Comparison of ENCODE assay signal across 2 cellular contexts in the genomic region with DNA sequence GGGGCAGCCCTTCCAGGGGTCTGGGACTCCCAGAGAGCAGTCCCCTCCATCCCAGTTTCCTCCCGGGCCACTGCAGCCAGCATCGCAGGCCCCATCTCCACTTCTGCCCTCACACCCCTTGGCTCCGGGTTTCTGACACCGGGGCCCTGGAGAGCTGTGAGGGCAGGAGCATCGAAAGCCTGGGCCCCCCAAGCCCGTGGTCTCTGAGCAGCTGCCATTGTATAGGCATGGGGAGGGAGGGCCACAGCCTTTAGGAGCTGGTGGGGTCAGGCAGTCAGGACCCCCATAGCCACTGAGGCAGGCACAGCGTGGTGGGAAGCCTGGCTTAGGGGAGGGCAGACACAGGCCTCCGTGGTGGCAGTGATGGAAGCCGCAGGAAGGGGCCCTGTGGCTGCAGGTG.
TF ChIP-seq lines count a peak whose summit lies in the region.

No MANE protein-coding gene starts in this region.

TF ChIP-seq in HEK293, 187 proteins besides CTCF, POLR2A, EP300 and RAD21:
- TF ChIP-seq, protein P1, sequence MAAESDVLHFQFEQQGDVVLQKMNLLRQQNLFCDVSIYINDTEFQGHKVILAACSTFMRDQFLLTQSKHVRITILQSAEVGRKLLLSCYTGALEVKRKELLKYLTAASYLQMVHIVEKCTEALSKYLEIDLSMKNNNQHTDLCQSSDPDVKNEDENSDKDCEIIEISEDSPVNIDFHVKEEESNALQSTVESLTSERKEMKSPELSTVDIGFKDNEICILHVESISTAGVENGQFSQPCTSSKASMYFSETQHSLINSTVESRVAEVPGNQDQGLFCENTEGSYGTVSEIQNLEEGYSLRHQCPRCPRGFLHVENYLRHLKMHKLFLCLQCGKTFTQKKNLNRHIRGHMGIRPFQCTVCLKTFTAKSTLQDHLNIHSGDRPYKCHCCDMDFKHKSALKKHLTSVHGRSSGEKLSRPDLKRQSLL (tag by site-specific recombination; IDR thresholded peaks at IDR 0.05): no peak
- TF ChIP-seq BCL11A (tag by site-specific recombination; IDR thresholded peaks at IDR 0.05; ENCODE audit: low read depth): no peak
- TF ChIP-seq, protein P2, sequence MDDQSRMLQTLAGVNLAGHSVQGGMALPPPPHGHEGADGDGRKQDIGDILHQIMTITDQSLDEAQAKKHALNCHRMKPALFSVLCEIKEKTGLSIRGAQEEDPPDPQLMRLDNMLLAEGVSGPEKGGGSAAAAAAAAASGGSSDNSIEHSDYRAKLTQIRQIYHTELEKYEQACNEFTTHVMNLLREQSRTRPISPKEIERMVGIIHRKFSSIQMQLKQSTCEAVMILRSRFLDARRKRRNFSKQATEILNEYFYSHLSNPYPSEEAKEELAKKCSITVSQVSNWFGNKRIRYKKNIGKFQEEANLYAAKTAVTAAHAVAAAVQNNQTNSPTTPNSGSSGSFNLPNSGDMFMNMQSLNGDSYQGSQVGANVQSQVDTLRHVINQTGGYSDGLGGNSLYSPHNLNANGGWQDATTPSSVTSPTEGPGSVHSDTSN (CRISPR knock-in tag; IDR thresholded peaks at IDR 0.05): 0 out of 2 replicates have a peak, but pooled peaks have one; percentile 36
- no peak for TF ChIP-seq GLIS1 (tag by site-specific recombination; IDR thresholded peaks at IDR 0.05)
- TF ChIP-seq WT1 (tag by site-specific recombination; IDR thresholded peaks at IDR 0.05): no peak
- peak; percentile 12; the same call in 1 of the 2 replicates for TF ChIP-seq ZIC2 (tag by site-specific recombination; IDR thresholded peaks at IDR 0.05)

TF ChIP-seq in H1, 55 proteins besides CTCF, POLR2A, EP300 and RAD21:
- TF ChIP-seq SIRT6 (IDR thresholded peaks at IDR 0.05; ENCODE audit: low read length) (no peak), CBX5 (IDR thresholded peaks at IDR 0.05; ENCODE audit: low read depth, low read length) (no peak), CHD1 (IDR thresholded peaks at IDR 0.05; ENCODE audit: low read depth, low read length) (no peak), RBBP5 (IDR thresholded peaks at IDR 0.05; ENCODE audit: borderline replicate concordance, low read depth, low read length) (no peak), BRCA1 (IDR thresholded peaks at IDR 0.05; ENCODE audit: low read depth, low read length) (no peak), ZNF274 (IDR thresholded peaks at IDR 0.05; ENCODE audit: borderline replicate concordance, extremely low read depth, low read length) (no peak), SIN3A (conservative IDR thresholded peaks at IDR 0.05 in 1 of 2, IDR thresholded peaks at IDR 0.05 in 1 of 2; ENCODE audit: low read depth in 1 of 2, low read length in 2 of 2) (no peak), TBP (IDR thresholded peaks at IDR 0.05; ENCODE audit: low read depth, low read length) (no peak), KDM4A (IDR thresholded peaks at IDR 0.05; ENCODE audit: low read depth, low read length, severe bottlenecking) (no peak), GTF2F1 (IDR thresholded peaks at IDR 0.05; ENCODE audit: borderline replicate concordance, low read depth, low read length) (no peak), SP1 (IDR thresholded peaks at IDR 0.05; ENCODE audit: low read depth, low read length) (no peak), POLR2AphosphoS5 (IDR thresholded peaks at IDR 0.05; ENCODE audit: low read depth, low read length) (no peak), BACH1 (IDR thresholded peaks at IDR 0.05; ENCODE audit: low read length) (no peak), JUN (IDR thresholded peaks at IDR 0.05; ENCODE audit: low read depth, low read length) (no peak), TAF1 (IDR thresholded peaks at IDR 0.05; ENCODE audit: low read depth, low read length) (no peak), SAP30 (IDR thresholded peaks at IDR 0.05; ENCODE audit: insufficient read depth, insufficient replicate concordance, low read length) (no peak), KDM5A (IDR thresholded peaks at IDR 0.05; ENCODE audit: low read length) (no peak)
- TF ChIP-seq, protein P3, sequence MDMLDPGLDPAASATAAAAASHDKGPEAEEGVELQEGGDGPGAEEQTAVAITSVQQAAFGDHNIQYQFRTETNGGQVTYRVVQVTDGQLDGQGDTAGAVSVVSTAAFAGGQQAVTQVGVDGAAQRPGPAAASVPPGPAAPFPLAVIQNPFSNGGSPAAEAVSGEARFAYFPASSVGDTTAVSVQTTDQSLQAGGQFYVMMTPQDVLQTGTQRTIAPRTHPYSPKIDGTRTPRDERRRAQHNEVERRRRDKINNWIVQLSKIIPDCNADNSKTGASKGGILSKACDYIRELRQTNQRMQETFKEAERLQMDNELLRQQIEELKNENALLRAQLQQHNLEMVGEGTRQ (IDR thresholded peaks at IDR 0.05; ENCODE audit: low read length): no peak
